In the genomic region with DNA sequence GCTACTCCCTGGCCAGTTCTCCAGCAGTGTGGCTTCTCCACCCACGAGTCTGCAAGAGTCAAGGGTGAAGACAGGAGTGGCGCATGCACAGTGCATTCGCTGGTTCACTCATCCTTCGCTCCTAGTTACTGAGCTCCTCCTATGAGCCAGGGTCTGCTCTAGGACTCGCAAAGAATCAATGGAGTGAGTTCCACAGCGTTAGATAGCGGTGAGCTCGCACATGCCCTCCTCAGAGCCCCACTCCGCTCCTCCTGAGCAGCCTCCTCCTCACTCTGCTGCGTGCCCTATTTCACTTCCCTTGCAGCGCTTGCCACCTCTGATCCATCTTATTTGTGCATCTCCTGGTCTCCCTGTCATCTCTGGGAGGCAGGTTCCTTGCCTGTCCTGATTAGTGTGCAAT, we compare ENCODE assay signal across 27 cellular contexts.
"Had no signal": no experiment of that assay in that cellular context is flagged by ENCODE, and none has a peak within 500 bp of the region (broad histone marks: within the 10 kb centered on the region; RNA-seq: fewer than 3 reads in every experiment).

No MANE protein-coding gene starts in this region.

- DNase-seq: activated CD4-positive, alpha-beta T cell treated with anti-CD3 and anti-CD28 coated beads for 48 hours; activated CD4-positive, alpha-beta T cell treated with anti-CD3 and anti-CD28 coated beads, Interleukin-2, amount 50 U/mL, for 4 hours; activated CD4-positive, CD25-positive, alpha-beta regulatory T cell treated with anti-CD3 and anti-CD28 coated beads, Interleukin-2, amount 50 U/mL, for 72 hours; activated CD8-positive, alpha-beta memory T cell treated with anti-CD3 and anti-CD28 coated beads, Interleukin-2, amount 10 ng/mL, durations not matched to agents 7 days and 5 days; activated gamma-delta T cell; activated naive CD4-positive, alpha-beta T cell treated with anti-CD3 and anti-CD28 coated beads for 36 hours; activated T-cell treated with anti-CD3 and anti-CD28 coated beads, Interleukin-2, amount 50 U/mL, for 4 hours; amniotic stem cell; body of pancreas; MG63; MV-4-11; NCI-H1092 treated with DMSO at 0.1 percent for 48 hours; NCI-H1417 treated with DMSO at 0.1 percent for 48 hours; NCI-H1694; NCI-H2081; NCI-H510A treated with DMSO at 0.1 percent for 48 hours; NCI-H69; Peyer's patch; Right ventricle myocardium superior; SJCRH30; SK-N-SH; T-helper 1 cell; T-helper 9 cell had no signal

- H3K9me3 Mint-ChIP-seq: activated naive CD4-positive, alpha-beta T cell treated with anti-CD3 and anti-CD28 coated beads for 36 hours; activated T-cell treated with anti-CD3 and anti-CD28 coated beads, Interleukin-2, amount 50 U/mL, for 4 hours; activated T-helper 17 cell treated with anti-CD3 and anti-CD28 coated beads, Interleukin-2, amount 50 U/mL, for 72 hours; WTC11 had no signal

- H3K27me3 Mint-ChIP-seq: activated CD8-positive, alpha-beta memory T cell treated with anti-CD3 and anti-CD28 coated beads, Interleukin-2, amount 10 ng/mL, durations not matched to agents 7 days and 5 days; activated T-helper 17 cell treated with anti-CD3 and anti-CD28 coated beads, Interleukin-2, amount 50 U/mL, for 72 hours had no signal

- H3K4me2 ChIP-seq: SK-N-SH had no signal

- H3K9ac ChIP-seq: SK-N-SH had no signal

- H3K4me3 ChIP-seq: ascending aorta, body of pancreas, MG63, Peyer's patch, SJCRH30 had no signal

- H3K4me1 ChIP-seq: ascending aorta, body of pancreas, Peyer's patch, SJCRH30 had no signal

- H3K27ac Mint-ChIP-seq: activated CD8-positive, alpha-beta memory T cell treated with anti-CD3 and anti-CD28 coated beads, Interleukin-2, amount 10 ng/mL, durations not matched to agents 7 days and 5 days; activated T-helper 17 cell treated with anti-CD3 and anti-CD28 coated beads, Interleukin-2, amount 50 U/mL, for 72 hours; WTC11 had no signal

- H3K27me3 ChIP-seq: ascending aorta, body of pancreas, MG63, Peyer's patch had no signal

- H3K36me3 ChIP-seq: ascending aorta, MG63, SJCRH30 had no signal

- H3K9me3 ChIP-seq: ascending aorta, body of pancreas, MG63, Peyer's patch, SJCRH30, SK-N-SH had no signal

- H3K27ac ChIP-seq: ascending aorta, body of pancreas, Peyer's patch, RWPE1, SJCRH30 had no signal

- H3K4me3 Mint-ChIP-seq: activated CD8-positive, alpha-beta memory T cell treated with anti-CD3 and anti-CD28 coated beads, Interleukin-2, amount 10 ng/mL, durations not matched to agents 7 days and 5 days; activated naive CD4-positive, alpha-beta T cell treated with anti-CD3 and anti-CD28 coated beads for 36 hours; activated T-cell treated with anti-CD3 and anti-CD28 coated beads, Interleukin-2, amount 50 U/mL, for 4 hours; activated T-helper 17 cell treated with anti-CD3 and anti-CD28 coated beads, Interleukin-2, amount 50 U/mL, for 72 hours; WTC11 had no signal

- ATAC-seq: activated CD8-positive, alpha-beta memory T cell treated with anti-CD3 and anti-CD28 coated beads, Interleukin-2, amount 10 ng/mL, durations not matched to agents 7 days and 5 days; activated T-cell treated with anti-CD3 and anti-CD28 coated beads, Interleukin-2, amount 50 U/mL, for 4 hours; activated T-helper 17 cell treated with anti-CD3 and anti-CD28 coated beads, Interleukin-2, amount 50 U/mL, for 72 hours; body of pancreas; WTC11 had no signal
